ENCODE assay signal across 6 cellular contexts in the genomic region with DNA sequence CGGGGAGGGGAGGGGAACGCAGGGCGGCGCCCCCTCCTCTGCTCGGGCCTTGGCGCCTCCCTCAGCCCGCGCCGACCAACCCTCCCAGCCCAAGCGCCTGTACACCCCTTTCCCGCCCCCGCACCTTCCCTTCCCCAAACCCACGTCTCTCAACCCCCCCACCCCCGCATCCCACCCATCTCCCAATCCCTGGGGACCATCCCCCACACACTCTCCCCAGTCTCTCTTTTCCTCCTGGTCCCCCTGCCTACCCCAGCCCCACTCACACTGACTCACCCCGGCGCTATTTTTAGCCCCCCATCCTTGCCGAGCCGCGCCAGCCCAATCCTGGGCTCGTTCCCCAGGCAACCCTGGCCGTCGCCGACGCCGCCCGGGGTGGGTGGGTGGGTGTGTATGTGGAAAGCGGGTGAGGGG. TPM values are rescaled to one million over a fixed set of nuclear protein-coding genes. Genes with fewer than 3 reads are reported as not detected.
DNase-seq lines count a peak whose midpoint lies in the region; ATAC-seq and TF ChIP-seq lines count a peak whose summit lies in the region.

No MANE protein-coding gene starts in this region.

- H3K9me3 ChIP-seq in stomach = no peaks in the 10 kb centered on the region

- H3K4me3 ChIP-seq in BJ (ENCODE audit: low read depth, low read length) (peak overlapping the region; percentile 54), stomach (peak overlapping the region; percentile 71 to 91 (median 82))

- CTCF ChIA-PET in BJ (lab: Yijun Ruan, JAX) = interaction anchor here (1.0 to 7.4 kb wide), 6 partner anchors 9 to 41 kb away, joined by 4 to 135 read pairs (median 16); partner anchors contain the start of genes CIC and GSK3A

- H3K4me1 ChIP-seq in stomach = peaks cover 77 to 92% (median 88%) of the 10 kb centered on the region in 4 donors

- ATAC-seq in Right ventricle myocardium superior (ENCODE audit: poor library complexity) (peak; percentile 24), HG03045 (IDR thresholded peaks at IDR 0.05; ENCODE audit: unreplicated experiment) (no peak), GM19328 (IDR thresholded peaks at IDR 0.05; ENCODE audit: unreplicated experiment) (no peak)

- peak overlapping the region; percentile 93 to 100 (median 95) for H3K27ac ChIP-seq in stomach

- TF ChIP-seq EP300 in stomach (IDR thresholded peaks at IDR 0.05) = no peak

- 0 to 2% (median 1%) methylated on average over 22 to 26 of the region's 27 CpGs for WGBS in stomach, 5 donors

- POLR2A ChIA-PET in BJ (lab: Charles Lee) = no interaction called here

- intact Hi-C loops in Right ventricle myocardium superior (cut with DNase I) = loop anchor here (2.0 kb wide), 1 partner anchor 34 kb away; no protein-coding TSS in a partner anchor
- intact Hi-C loops in stomach (cut with DNase I; ENCODE audit: low total_unique reads) = no loop called here

- no peak for TF ChIP-seq CTCF in BJ (IDR thresholded peaks at IDR 0.05; ENCODE audit: insufficient read depth, low read depth, low read length)
- TF ChIP-seq CTCF in stomach (IDR thresholded peaks at IDR 0.05) = peak in 1 of 7 experiments; percentile 12

- TF ChIP-seq POLR2A in stomach (IDR thresholded peaks at IDR 0.05) = no peak

- H3K36me3 ChIP-seq in BJ (ENCODE audit: control insufficient read depth, insufficient read depth, low read length) (no peaks in the 10 kb centered on the region), stomach (peaks cover 0 to 8% (median 3%) of the 10 kb centered on the region in 4 donors)

- H3K27me3 ChIP-seq in BJ (ENCODE audit: control insufficient read depth, insufficient read depth, low read length) = no peaks in the 10 kb centered on the region
- H3K27me3 ChIP-seq in stomach = no peaks in the 10 kb centered on the region

- DNase-seq in BJ (ENCODE audit: low read depth) = no peak
- DNase-seq in NCI-H446 treated with DMSO at 0.1 percent for 48 hours (lab: John Stamatoyannopoulos, UW) = peak; percentile 69
- DNase-seq in Right ventricle myocardium superior = peak; percentile 63
- DNase-seq in stomach = no peak

RNA-seq across cellular contexts. Expression of gene CIC, which starts 11.7 kb away (rescaled TPM):
- polyA plus RNA-seq in BJ (2011; rRNA removed) (3.5 and 7.0 TPM in 2 replicates), stomach (10 to 100 TPM; 15.4 to 31.8 (median 21.5) TPM)
- 5.2 and 7.9 TPM in 2 replicates for polyA minus RNA-seq in BJ (2011; rRNA and poly(A)+ RNA removed)
- total RNA-seq in Right ventricle myocardium superior (33.6 TPM), stomach (10 to 100 TPM; 19.8 to 60.3 (median 39.1) TPM)

RNA-seq across cellular contexts. Expression of gene PRR19, which starts 21.2 kb away (rescaled TPM):
- polyA plus RNA-seq in BJ (2011; rRNA removed) (0.43 and 0.93 TPM in 2 replicates), stomach (under 1 TPM in 2 of 3 donors, not detected in 1; 0.68 to 0.98 TPM)
- 0.26 and 0.66 TPM in 2 replicates for polyA minus RNA-seq in BJ (2011; rRNA and poly(A)+ RNA removed)
- total RNA-seq in Right ventricle myocardium superior (not detected), stomach (not detected)

RNA-seq across cellular contexts. Expression of gene PAFAH1B3, which starts 21.7 kb away (rescaled TPM):
- polyA plus RNA-seq in BJ (2011; rRNA removed) = 24.7 and 35.7 TPM in 2 replicates
- polyA minus RNA-seq in BJ (2011; rRNA and poly(A)+ RNA removed) = 40.2 and 58.4 TPM in 2 replicates
- total RNA-seq in Right ventricle myocardium superior = 4.3 TPM
- total RNA-seq in stomach = 10 to 100 TPM in 3 of 5 donors, 1 to 10 TPM in 1, not detected in 1; 7.5 to 58.1 (median 17.9) TPM
- polyA plus RNA-seq in stomach = 10 to 100 TPM; 33.4 to 37.1 (median 34.3) TPM

RNA-seq across cellular contexts. Expression of gene ERF, which starts 25.8 kb away (rescaled TPM):
- polyA plus RNA-seq in BJ (2011; rRNA removed) (47.4 and 51.4 TPM in 2 replicates), stomach (10 to 100 TPM; 12.9 to 36.5 (median 16.3) TPM)
- 41.5 and 62.0 TPM in 2 replicates for polyA minus RNA-seq in BJ (2011; rRNA and poly(A)+ RNA removed)
- total RNA-seq in Right ventricle myocardium superior (42.1 TPM), stomach (100 to 1,000 TPM in 1 of 5 donors, 10 to 100 TPM in 4; 11.6 to 118 (median 40.6) TPM)

RNA-seq across cellular contexts. Expression of gene TMEM145, which starts 32.3 kb away (rescaled TPM):
- polyA plus RNA-seq in BJ (2011; rRNA removed) (0.07 TPM in 1 of 2 replicates, not detected in the other), stomach (1 to 10 TPM in 1 of 3 donors, under 1 TPM in 2; 0.50 to 1.1 (median 0.61) TPM)
- 0.81 and 0.98 TPM in 2 replicates for polyA minus RNA-seq in BJ (2011; rRNA and poly(A)+ RNA removed)
- total RNA-seq in Right ventricle myocardium superior (0.11 TPM), stomach (10 to 100 TPM in 1 of 5 donors, under 1 TPM in 1, not detected in 3; 0.37 to 44.3 TPM)

Comparison
In these comparisons a context has a peak if more than half of its experiments do, and no peak if none do; other contexts are left out.
1. DNase-seq: peak in NCI-H446 treated with DMSO at 0.1 percent for 48 hours (single experiment) and Right ventricle myocardium superior (single experiment); none in BJ (single experiment) and stomach (single experiment).